In the genomic region with DNA sequence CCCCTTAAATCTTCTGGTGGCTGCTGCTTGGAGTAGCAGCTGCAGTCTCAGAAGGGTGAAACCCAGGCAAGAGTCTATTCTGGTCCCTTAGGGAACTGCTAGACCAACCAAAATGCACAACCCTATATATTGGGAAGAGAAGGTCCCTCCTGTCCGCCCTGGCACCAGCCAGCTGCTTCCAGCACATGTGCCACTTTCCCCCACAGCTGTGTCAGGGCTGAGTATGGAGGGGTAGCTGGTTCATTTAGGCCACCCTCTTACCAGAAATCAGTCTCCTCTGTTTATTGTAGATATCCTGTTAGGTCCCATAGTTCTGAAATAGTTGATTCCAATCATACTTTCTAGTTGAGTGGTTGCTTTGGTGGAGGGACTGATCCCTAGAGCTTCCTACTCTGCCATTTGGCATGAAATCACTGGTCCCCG, we compare ENCODE assay signal across 9 cellular contexts.
DNase-seq lines count a peak whose midpoint lies in the region; ATAC-seq, FAIRE-seq and TF ChIP-seq lines count a peak whose summit lies in the region.
"Had no signal": no experiment of that assay in that cellular context is flagged by ENCODE, and none has a peak within 500 bp of the region (broad histone marks: within the 10 kb centered on the region; RNA-seq: fewer than 3 reads in every experiment).

No MANE protein-coding gene starts in this region.

- POLR2A ChIA-PET in GM12878 (lab: Charles Lee), result no interaction called here

- H3K27me3 ChIP-seq in GM12878 (replicated peaks in 1 of 2; ENCODE audit: control insufficient read depth in 2 of 2, insufficient read depth in 2 of 2, low read length in 1 of 2), result no peaks in the 10 kb centered on the region
- no peaks in the 10 kb centered on the region for H3K27me3 ChIP-seq in body of pancreas

- intact Hi-C loops in GM12878 (cut with micrococcal nuclease; ENCODE audit: unreplicated experiment) (no loop called here), body of pancreas (cut with DNase I) (no loop called here)

- peaks cover 38 to 47% (median 41%) of the 10 kb centered on the region in 3 donors for H3K4me1 Mint-ChIP-seq in naive B cell

- WGBS in GM12878 (ENCODE audit: insufficient coverage, insufficient replicate concordance, low lambda C conversion rate, missing lambda C conversion rate), result 85% methylated on average over 2 of the region's 2 CpGs
- WGBS in body of pancreas, 2 donors, result 40 to 49% methylated on average over 2 of the region's 2 CpGs

- H3K36me3 Mint-ChIP-seq in naive B cell, result peaks cover 8 to 14% of the 10 kb centered on the region in 2 donors

- no peak for TF ChIP-seq RAD21 in GM12878 (IDR thresholded peaks at IDR 0.05; ENCODE audit: insufficient read depth, low read depth, low read length)

- no TSS peak for BruUV-seq in GM12878 (replicated peaks; lab: Mats Ljungman, UMichigan)

- no peaks in the 10 kb centered on the region for H3K27me3 Mint-ChIP-seq in naive B cell

- peak overlapping the region in 5 of 6 donors; percentile 8 to 92 (median 76) for H3K27ac Mint-ChIP-seq in naive B cell

- no peak for TF ChIP-seq POLR2A in GM12878 (IDR thresholded peaks at IDR 0.05; ENCODE audit: low read depth, low read length)
- no peak for TF ChIP-seq POLR2A in body of pancreas (IDR thresholded peaks at IDR 0.05)

- H3K4me1 ChIP-seq in GM12878 (ENCODE audit: control insufficient read depth, insufficient read depth, low read length) (peaks cover 4% of the 10 kb centered on the region; the same call in 1 of the 2 replicates), body of pancreas (peaks cover 34% of the 10 kb centered on the region)

- no peak overlapping the region for H2AFZ ChIP-seq in GM12878 (ENCODE audit: control insufficient read depth, low read depth, low read length)

- no peak overlapping the region for H3K4me3 ChIP-seq in GM12878
- no peak overlapping the region for H3K4me3 ChIP-seq in body of pancreas

- no peaks in the 10 kb centered on the region for H3K9me3 Mint-ChIP-seq in naive B cell

- H3K27ac ChIP-seq in GM12878 (ENCODE audit: control insufficient read depth, insufficient read depth) (no peak overlapping the region), body of pancreas (peak overlapping the region in 1 of 4 donors; percentile 26)

- SMC1A ChIA-PET in GM12878 (lab: Charles Lee; ENCODE audit: uncharacterized antibody, unreplicated experiment), result no interaction called here

- DNase-seq in AG08395 (ENCODE audit: low spot score) (peak; percentile 74), GM04504 (ENCODE audit: low read depth) (peak; percentile 17), GM12878 (ENCODE audit: low read depth, low spot score) (no peak), naive B cell (no peak), body of pancreas (no peak), left lobe of liver (ENCODE audit: low spot score) (no peak)
- DNase-seq: NCI-H146 had no signal

- FAIRE-seq in GM12878 (lab: Jason Lieb, UNC), result no peak

- H3K36me3 ChIP-seq in GM12878 (ENCODE audit: control insufficient read depth in 2 of 2, insufficient read depth in 2 of 2, low read length in 1 of 2) (peaks cover 0 to 11% of the 10 kb centered on the region in 2 experiments; a peak in 2 of 4 replicates), body of pancreas (replicated peaks in 1 of 2; ENCODE audit: insufficient read depth in 1 of 2, low read depth in 2 of 2) (no peaks in the 10 kb centered on the region)

- H3K79me2 ChIP-seq in GM12878 (ENCODE audit: control insufficient read depth, insufficient read depth, low read length), result peaks cover 63% of the 10 kb centered on the region

- RAD21 ChIA-PET in GM12878 (lab: Charles Lee; ENCODE audit: unreplicated experiment), result no interaction called here

- TF ChIP-seq CTCF in GM12878 (IDR thresholded peaks at IDR 0.05 in 2 of 3, conservative IDR thresholded peaks at IDR 0.05 in 1 of 3; ENCODE audit: control insufficient read depth in 2 of 3, extremely low read depth in 1 of 3, insufficient read depth in 1 of 3, low read depth in 3 of 3, low read length in 3 of 3) (no peak), body of pancreas (IDR thresholded peaks at IDR 0.05) (no peak)

- peak overlapping the region in 2 of 8 donors; percentile 14 to 20 for H3K4me3 Mint-ChIP-seq in naive B cell

- in situ Hi-C loops in GM12878 (cut with MboI), result no loop called here

- no peak for TF ChIP-seq EP300 in GM12878 (IDR thresholded peaks at IDR 0.05; ENCODE audit: borderline replicate concordance in 1 of 2, control insufficient read depth in 1 of 2, low read depth in 2 of 2, low read length in 2 of 2)

- H3K9ac ChIP-seq in GM12878 (ENCODE audit: control insufficient read depth, insufficient read depth, low read length), result no peak overlapping the region

- CTCF ChIA-PET in GM12878 (lab: Yijun Ruan, JAX), result no interaction called here

- peaks cover 4% of the 10 kb centered on the region; the same call in 1 of the 2 replicates for H4K20me1 ChIP-seq in GM12878 (ENCODE audit: control insufficient read depth, insufficient read depth)

- ATAC-seq in GM12878 (peak; percentile 47), naive B cell (ENCODE audit: low read depth in 2 of 2) (no peak), body of pancreas (no peak), GM18519 (IDR thresholded peaks at IDR 0.05; ENCODE audit: low FRiP score, unreplicated experiment) (no peak), left lobe of liver (no peak), HG02973 (IDR thresholded peaks at IDR 0.05; ENCODE audit: unreplicated experiment) (no peak)

- H3K4me2 ChIP-seq in GM12878 (ENCODE audit: control insufficient read depth, insufficient read depth), result no peak overlapping the region; the same call in 1 of the 2 replicates

- H3K9me3 ChIP-seq in GM12878 (replicated peaks; ENCODE audit: control insufficient read depth, insufficient read depth, low read length) (no peaks in the 10 kb centered on the region), body of pancreas (no peaks in the 10 kb centered on the region)

TF ChIP-seq in GM12878, 131 proteins besides CTCF, POLR2A, EP300 and RAD21:
- TF ChIP-seq NFXL1 (IDR thresholded peaks at IDR 0.05; ENCODE audit: borderline replicate concordance), result no peak
- TF ChIP-seq IKZF2 (IDR thresholded peaks at IDR 0.05), result no peak
- no peak for TF ChIP-seq HDGF (IDR thresholded peaks at IDR 0.05)

Comparison
In these comparisons a context has a peak if more than half of its experiments do, and no peak if none do; other contexts are left out.
1. DNase-seq: peak in AG08395 (single experiment) and GM04504 (single experiment); none in GM12878 (single experiment), naive B cell (single experiment), body of pancreas (0 of 4) and left lobe of liver (single experiment).